ENCODE assay signal across 10 cellular contexts in genomic region chr20:45343445-45343866, GRCh38. TPM values are rescaled to one million over a fixed set of nuclear protein-coding genes. Genes with fewer than 3 reads are reported as not detected.
DNase-seq lines count a peak whose midpoint lies in the region; ATAC-seq and TF ChIP-seq lines count a peak whose summit lies in the region.
"Had no signal": no experiment of that assay in that cellular context is flagged by ENCODE, and none has a peak within 500 bp of the region (broad histone marks: within the 10 kb centered on the region; RNA-seq: fewer than 3 reads in every experiment).

No MANE protein-coding gene starts in this region.

- H3K36me3 ChIP-seq in esophagus (ENCODE audit: control insufficient read depth in 2 of 2, insufficient read depth in 2 of 2, low read length in 1 of 2) (peaks cover 0 to 4% of the 10 kb centered on the region in 2 donors), psoas muscle (ENCODE audit: insufficient read depth in 1 of 2, low read depth in 1 of 2) (peaks cover 0 to 13% of the 10 kb centered on the region in 2 donors)
- no peaks in the 10 kb centered on the region for H3K36me3 ChIP-seq in naive thymus-derived CD4-positive, alpha-beta T cell (ENCODE audit: control insufficient read depth in 2 of 3, insufficient read depth in 3 of 3, low read length in 3 of 3)

- H3K27me3 Mint-ChIP-seq in naive thymus-derived CD4-positive, alpha-beta T cell, result peaks cover 0 to 18% (median 7%) of the 10 kb centered on the region in 5 donors
- no peaks in the 10 kb centered on the region for H3K27me3 Mint-ChIP-seq in glutamatergic neuron (ENCODE audit: unreplicated experiment)

- peaks cover 3 to 65% (median 7%) of the 10 kb centered on the region in 7 donors for H3K4me1 Mint-ChIP-seq in naive thymus-derived CD4-positive, alpha-beta T cell
- no peaks in the 10 kb centered on the region for H3K4me1 Mint-ChIP-seq in glutamatergic neuron (ENCODE audit: low read depth, unreplicated experiment)

- H3K4me1 ChIP-seq in esophagus (ENCODE audit: control insufficient read depth in 2 of 2, insufficient read depth in 2 of 2, low read length in 1 of 2), result peaks cover 13 to 33% of the 10 kb centered on the region in 2 donors
- H3K4me1 ChIP-seq in psoas muscle, result peaks cover 67% of the 10 kb centered on the region
- peaks cover 4% of the 10 kb centered on the region in 2 donors for H3K4me1 ChIP-seq in naive thymus-derived CD4-positive, alpha-beta T cell (ENCODE audit: control insufficient read depth in 2 of 2, insufficient read depth in 2 of 2, low read length in 2 of 2)

- CTCF ChIA-PET in naive thymus-derived CD4-positive, alpha-beta T cell (lab: Charles Lee), result interaction anchor here (0.6 kb wide), 1 partner anchor 141 kb away, joined by 3 read pairs; no protein-coding TSS in a partner anchor

- H3K4me3 Mint-ChIP-seq in naive thymus-derived CD4-positive, alpha-beta T cell, result no peak overlapping the region
- H3K4me3 Mint-ChIP-seq in glutamatergic neuron (ENCODE audit: unreplicated experiment), result no peak overlapping the region

- intact Hi-C loops in psoas muscle (cut with DNase I), result loop anchor here in 1 of 2 donors (10.0 kb wide), 1 partner anchor 1139 kb away; no protein-coding TSS in a partner anchor
- intact Hi-C loops in naive thymus-derived CD4-positive, alpha-beta T cell (cut with micrococcal nuclease), result no loop called here

- H3K9me3 ChIP-seq in esophagus (ENCODE audit: control insufficient read depth in 2 of 2, insufficient read depth in 1 of 2, low read depth in 1 of 2, low read length in 1 of 2) (no peaks in the 10 kb centered on the region), psoas muscle (no peaks in the 10 kb centered on the region)
- H3K9me3 ChIP-seq in naive thymus-derived CD4-positive, alpha-beta T cell (ENCODE audit: control insufficient read depth in 2 of 3, low read length in 3 of 3), result no peaks in the 10 kb centered on the region

- DNase-seq in DMS53 (lab: John Stamatoyannopoulos, UW) (peak; percentile 72), NCI-H526 treated with DMSO at 0.1 percent for 48 hours (lab: John Stamatoyannopoulos, UW) (peak; percentile 71), psoas muscle (no peak), glutamatergic neuron (no peak)
- DNase-seq in naive thymus-derived CD4-positive, alpha-beta T cell, result no peak
- DNase-seq in stimulated activated CD4-positive, alpha-beta T cell treated with anti-CD3 and anti-CD28 coated beads, Interleukin-12 subunit alpha, Interleukin-12 subunit beta, amount 100 ng/mL, for 4 hours, result no peak
- DNase-seq: activated gamma-delta T cell treated with Interleukin-2 at 50 U/mL for 16 hours had no signal

- no peak overlapping the region for H3K27ac Mint-ChIP-seq in naive thymus-derived CD4-positive, alpha-beta T cell
- H3K27ac Mint-ChIP-seq in glutamatergic neuron (ENCODE audit: unreplicated experiment), result no peak overlapping the region

- H3K27ac ChIP-seq in esophagus (ENCODE audit: low read depth in 2 of 2, low read length in 1 of 2) (peak overlapping the region; percentile 83 to 98), psoas muscle (peak overlapping the region; percentile 94)
- no peak overlapping the region for H3K27ac ChIP-seq in naive thymus-derived CD4-positive, alpha-beta T cell (ENCODE audit: low read depth, low read length)

- peaks cover 0 to 1% (median 0%) of the 10 kb centered on the region in 5 donors for H3K36me3 Mint-ChIP-seq in naive thymus-derived CD4-positive, alpha-beta T cell
- H3K36me3 Mint-ChIP-seq in glutamatergic neuron (ENCODE audit: unreplicated experiment), result no peaks in the 10 kb centered on the region

- peak overlapping the region; percentile 14 to 86 for H3K4me3 ChIP-seq in esophagus (ENCODE audit: low read depth in 1 of 2, low read length in 2 of 2)
- H3K4me3 ChIP-seq in psoas muscle, result peak overlapping the region; percentile 79
- no peak overlapping the region for H3K4me3 ChIP-seq in naive thymus-derived CD4-positive, alpha-beta T cell (ENCODE audit: low read length)

- H3K27me3 ChIP-seq in esophagus (ENCODE audit: control insufficient read depth in 1 of 2, insufficient read depth in 2 of 2, low read length in 2 of 2) (no peaks in the 10 kb centered on the region), psoas muscle (ENCODE audit: insufficient read depth in 3 of 3, low read length in 2 of 3) (no peaks in the 10 kb centered on the region)
- no peaks in the 10 kb centered on the region for H3K27me3 ChIP-seq in naive thymus-derived CD4-positive, alpha-beta T cell (ENCODE audit: control insufficient read depth in 2 of 2, insufficient read depth in 2 of 2, low read length in 2 of 2)

- ATAC-seq in psoas muscle (no peak), HG03139 (IDR thresholded peaks at IDR 0.05; ENCODE audit: unreplicated experiment) (no peak)
- no peak for ATAC-seq in naive thymus-derived CD4-positive, alpha-beta T cell

- TF ChIP-seq CTCF in psoas muscle (IDR thresholded peaks at IDR 0.05), result no peak
- no peak for TF ChIP-seq CTCF in glutamatergic neuron (IDR thresholded peaks at IDR 0.05; ENCODE audit: partially characterized antibody, unreplicated experiment)

- 26 to 33% methylated on average over 2 of the region's 2 CpGs for WGBS in esophagus, 2 donors
- WGBS in psoas muscle, 3 donors, result 27 to 46% (median 35%) methylated on average over 2 of the region's 2 CpGs

- H3K9me3 Mint-ChIP-seq in naive thymus-derived CD4-positive, alpha-beta T cell, result no peaks in the 10 kb centered on the region
- H3K9me3 Mint-ChIP-seq in glutamatergic neuron (ENCODE audit: unreplicated experiment), result peaks cover 2% of the 10 kb centered on the region

- POLR2A ChIA-PET in naive thymus-derived CD4-positive, alpha-beta T cell (lab: Charles Lee), result no interaction called here

RNA-seq across cellular contexts. Expression of gene SDC4, which starts 4.8 kb away (rescaled TPM):
- polyA plus RNA-seq in esophagus (10 to 100 TPM; 49.4 to 64.6 TPM), psoas muscle (100 to 1,000 TPM in 1 of 3 donors, 10 to 100 TPM in 2; 41.6 to 323 (median 63.9) TPM)
- total RNA-seq in psoas muscle (100 to 1,000 TPM in 2 of 4 donors, 10 to 100 TPM in 2; 32.2 to 283 (median 161) TPM), glutamatergic neuron (ENCODE audit: unreplicated experiment) (0.61 TPM)
- total RNA-seq in naive thymus-derived CD4-positive, alpha-beta T cell, result 10 to 100 TPM in 1 of 5 experiments, 1 to 10 TPM in 1, under 1 TPM in 3; 0.38 to 46.7 (median 0.56) TPM
- polyA plus RNA-seq in naive thymus-derived CD4-positive, alpha-beta T cell, result under 1 TPM in 1 of 2 donors, not detected in 1; 0.21 TPM

RNA-seq across cellular contexts. Expression of gene SYS1, which starts 19.5 kb away (rescaled TPM):
- polyA plus RNA-seq in esophagus, result 10 to 100 TPM in 1 of 2 donors, 1 to 10 TPM in 1; 8.4 to 16.5 TPM
- 10 to 100 TPM; 17.1 to 29.6 (median 22.9) TPM for total RNA-seq in psoas muscle
- polyA plus RNA-seq in psoas muscle, result 10 to 100 TPM; 40.9 to 73.3 (median 58.1) TPM
- total RNA-seq in naive thymus-derived CD4-positive, alpha-beta T cell, result 100 to 1,000 TPM in 1 of 5 experiments, 10 to 100 TPM in 4; 23.9 to 111 (median 67.1) TPM
- 10 to 100 TPM; 34.5 to 42.3 TPM for polyA plus RNA-seq in naive thymus-derived CD4-positive, alpha-beta T cell
- total RNA-seq in glutamatergic neuron (ENCODE audit: unreplicated experiment), result 17.7 TPM

RNA-seq across cellular contexts. Expression of gene TP53TG5, which starts 34.7 kb away (rescaled TPM):
- polyA plus RNA-seq in esophagus (under 1 TPM in 1 of 2 donors, not detected in 1; 0.13 TPM), psoas muscle (1 to 10 TPM in 1 of 3 donors, under 1 TPM in 2; 0.12 to 1.0 (median 0.16) TPM)
- total RNA-seq in psoas muscle (under 1 TPM in 2 of 4 donors, not detected in 2; 0.38 to 0.69 TPM), glutamatergic neuron (ENCODE audit: unreplicated experiment) (not detected)
- total RNA-seq in naive thymus-derived CD4-positive, alpha-beta T cell, result under 1 TPM in 3 of 5 experiments, not detected in 2; 0.19 to 0.48 (median 0.46) TPM
- under 1 TPM; 0.14 to 0.24 TPM for polyA plus RNA-seq in naive thymus-derived CD4-positive, alpha-beta T cell
- total RNA-seq: kidney epithelial cell had no signal

RNA-seq across cellular contexts. Expression of gene MATN4, which starts 35.4 kb away (rescaled TPM):
- polyA plus RNA-seq in esophagus, result under 1 TPM; 0.08 TPM
- total RNA-seq in psoas muscle, result not detected
- polyA plus RNA-seq in psoas muscle, result not detected
- 1 to 10 TPM in 1 of 5 experiments, not detected in 4; 2.3 TPM for total RNA-seq in naive thymus-derived CD4-positive, alpha-beta T cell
- not detected for polyA plus RNA-seq in naive thymus-derived CD4-positive, alpha-beta T cell
- not detected for total RNA-seq in glutamatergic neuron (ENCODE audit: unreplicated experiment)
- total RNA-seq: kidney epithelial cell had no signal

RNA-seq across cellular contexts. Expression of gene RBPJL, which starts 36.8 kb away (rescaled TPM):
- polyA plus RNA-seq in esophagus (under 1 TPM; 0.04 TPM), psoas muscle (under 1 TPM in 2 of 3 donors, not detected in 1; 0.04 TPM)
- total RNA-seq in psoas muscle (under 1 TPM in 1 of 4 donors, not detected in 3; 0.22 TPM), glutamatergic neuron (ENCODE audit: unreplicated experiment) (not detected)
- not detected for total RNA-seq in naive thymus-derived CD4-positive, alpha-beta T cell
- not detected for polyA plus RNA-seq in naive thymus-derived CD4-positive, alpha-beta T cell
- total RNA-seq: kidney epithelial cell had no signal

Comparison
In these comparisons a context has a peak if more than half of its experiments do, and no peak if none do; other contexts are left out.
1. DNase-seq: peak in DMS53 (single experiment) and NCI-H526 treated with DMSO at 0.1 percent for 48 hours (single experiment); none in psoas muscle (0 of 2), naive thymus-derived CD4-positive, alpha-beta T cell (0 of 9), stimulated activated CD4-positive, alpha-beta T cell treated with anti-CD3 and anti-CD28 coated beads, Interleukin-12 subunit alpha, Interleukin-12 subunit beta, amount 100 ng/mL, for 4 hours (single experiment) and glutamatergic neuron (single experiment).